In the genomic region with DNA sequence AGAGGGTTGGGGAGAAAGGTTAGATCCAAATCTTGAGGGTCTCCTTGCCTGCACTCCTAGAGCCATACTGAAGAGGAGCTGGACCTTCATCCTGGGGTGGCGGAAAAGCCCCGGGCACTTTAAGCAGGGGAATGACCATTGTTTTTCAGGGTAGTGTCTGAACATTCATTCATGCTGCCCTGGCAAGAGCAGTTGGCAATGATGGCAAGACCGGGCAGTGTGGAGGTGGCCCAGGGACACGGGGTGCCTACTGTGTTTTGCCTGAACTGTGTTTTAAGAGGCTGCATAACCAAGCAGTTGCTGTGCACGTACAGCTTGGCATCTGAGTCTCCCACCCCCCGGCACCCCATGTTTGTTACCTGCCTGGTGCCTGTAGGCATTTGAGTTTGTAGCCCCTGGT, we compare ENCODE assay signal across 19 cellular contexts. TPM values are rescaled to one million over a fixed set of nuclear protein-coding genes. Genes with fewer than 3 reads are reported as not detected.
DNase-seq lines count a peak whose midpoint lies in the region; ATAC-seq, FAIRE-seq and TF ChIP-seq lines count a peak whose summit lies in the region.
"Had no signal": no experiment of that assay in that cellular context is flagged by ENCODE, and none has a peak within 500 bp of the region (broad histone marks: within the 10 kb centered on the region; RNA-seq: fewer than 3 reads in every experiment).

No MANE protein-coding gene starts in this region.

- H3K27me3 ChIP-seq in right lobe of liver: no peaks in the 10 kb centered on the region
- no peaks in the 10 kb centered on the region for H3K27me3 ChIP-seq in HepG2 (ENCODE audit: control insufficient read depth in 1 of 2, insufficient read depth in 2 of 2, low read length in 2 of 2)
- no peaks in the 10 kb centered on the region for H3K27me3 ChIP-seq in left ventricle myocardium inferior (ENCODE audit: low read depth)
- H3K27me3 ChIP-seq: testis had no signal

- no peaks in the 10 kb centered on the region for H3K79me2 ChIP-seq in HepG2 (ENCODE audit: insufficient read depth, low read length)

- H3K9me3 ChIP-seq in right lobe of liver (no peaks in the 10 kb centered on the region), HepG2 (ENCODE audit: low read length) (no peaks in the 10 kb centered on the region), left ventricle myocardium inferior (replicated peaks) (no peaks in the 10 kb centered on the region)
- H3K9me3 ChIP-seq: A549, SK-N-SH, testis had no signal

- peak overlapping the region in 2 of 3 donors; percentile 36 to 68 for H3K27ac ChIP-seq in right lobe of liver
- H3K27ac ChIP-seq in HepG2 (ENCODE audit: extremely low read length, insufficient read depth, low read length): no peak overlapping the region
- peak overlapping the region; percentile 99 for H3K27ac ChIP-seq in left ventricle myocardium inferior (replicated peaks)
- H3K27ac ChIP-seq: A549, KMS-11, testis had no signal

- H3K27ac Mint-ChIP-seq in WTC11: no peak overlapping the region
- H3K27ac Mint-ChIP-seq: activated CD4-positive, alpha-beta T cell treated with anti-CD3 and anti-CD28 coated beads, Interleukin-2, amount 10 ng/mL, durations not matched to agents 7 days and 5 days; activated naive CD8-positive, alpha-beta T cell treated with anti-CD3 and anti-CD28 coated beads for 36 hours had no signal

- H3K4me1 ChIP-seq in right lobe of liver (peaks cover 0 to 57% (median 20%) of the 10 kb centered on the region in 4 donors), HepG2 (ENCODE audit: insufficient read depth, low read length) (peaks cover 52% of the 10 kb centered on the region), left ventricle myocardium inferior (peaks cover 100% of the 10 kb centered on the region)

- TF ChIP-seq EP300 in HepG2 (IDR thresholded peaks at IDR 0.05; ENCODE audit: low read depth in 2 of 2, low read length in 2 of 2) (no peak), HepG2 (CRISPR knock-in tag; IDR thresholded peaks at IDR 0.05; ENCODE audit: borderline replicate concordance) (no peak)

- peaks cover 48% of the 10 kb centered on the region for H3K4me1 Mint-ChIP-seq in WTC11

- no peak for TF ChIP-seq POLR2A in right lobe of liver (IDR thresholded peaks at IDR 0.05)
- TF ChIP-seq POLR2A in HepG2 (IDR thresholded peaks at IDR 0.05; ENCODE audit: insufficient read depth in 1 of 2, low read depth in 2 of 2, low read length in 2 of 2): no peak

- in situ Hi-C loops in HepG2 (cut with HindIII; ENCODE audit: extremely low pct_ligation_motif_present, low pct_unique_long_range_greater_than_20kb): no loop called here

- FAIRE-seq in HepG2 (lab: Jason Lieb, UNC): no peak
- FAIRE-seq: A549 had no signal

- no peaks in the 10 kb centered on the region for H3K9me3 Mint-ChIP-seq in WTC11
- H3K9me3 Mint-ChIP-seq: activated CD4-positive, alpha-beta T cell treated with anti-CD3 and anti-CD28 coated beads, Interleukin-2, amount 10 ng/mL, durations not matched to agents 7 days and 5 days; activated naive CD8-positive, alpha-beta T cell treated with anti-CD3 and anti-CD28 coated beads for 36 hours had no signal

- intact Hi-C loops in right lobe of liver (cut with DNase I): no loop called here
- intact Hi-C loops in HepG2 (cut with micrococcal nuclease; ENCODE audit: unreplicated experiment): no loop called here
- intact Hi-C loops in left ventricle myocardium inferior (cut with micrococcal nuclease): no loop called here
- intact Hi-C loops in sciatic nerve (cut with DNase I): no loop called here

- no peak overlapping the region for H3K9ac ChIP-seq in HepG2 (ENCODE audit: insufficient read depth, low read depth, low read length)
- H3K9ac ChIP-seq: KMS-11, SK-N-SH had no signal

- H3K4me3 ChIP-seq in right lobe of liver (no peak overlapping the region), HepG2 (replicated peaks in 1 of 3; ENCODE audit: insufficient read depth in 1 of 3, low read depth in 2 of 3, low read length in 3 of 3) (no peak overlapping the region), left ventricle myocardium inferior (no peak overlapping the region)
- H3K4me3 ChIP-seq: A549, testis had no signal

- H2AFZ ChIP-seq in HepG2 (ENCODE audit: low read length): no peak overlapping the region

- CTCF ChIA-PET in HepG2 (lab: Yijun Ruan, JAX; ENCODE audit: low intra/inter-chr PET ratio, low total read pairs) (no interaction called here), WTC11 (lab: Charles Lee) (interaction anchor here (0.8 to 1.4 kb wide), 2 partner anchors 14 to 190 kb away, joined by 3 read pairs; partner anchors contain the start of gene TPCN1)

- no TSS peak for BruUV-seq in HepG2 (replicated peaks; lab: Mats Ljungman, UMichigan)

- ATAC-seq in right lobe of liver (peak in 1 of 4 donors; percentile 14), HepG2 (no peak), sciatic nerve (no peak), WTC11 (no peak)
- ATAC-seq: A549, left colon, PC-3 had no signal

- H4K20me1 ChIP-seq in HepG2 (ENCODE audit: insufficient read depth, low read length): no peaks in the 10 kb centered on the region

- POLR2A ChIA-PET in HepG2 (lab: Yijun Ruan, JAX) (interaction anchor here (1.0 to 3.7 kb wide), 2 partner anchors 10 to 14 kb away, joined by 3 to 17 read pairs; partner anchors contain the start of gene TPCN1), WTC11 (lab: Charles Lee) (no interaction called here)

- TF ChIP-seq CTCF in right lobe of liver (IDR thresholded peaks at IDR 0.05) (no peak), HepG2 (CRISPR knock-in tag; IDR thresholded peaks at IDR 0.05) (no peak), left ventricle myocardium inferior (IDR thresholded peaks at IDR 0.05; ENCODE audit: borderline replicate concordance) (no peak), WTC11 (IDR thresholded peaks at IDR 0.05) (no peak)

- no peak overlapping the region for H3K4me2 ChIP-seq in HepG2 (ENCODE audit: low read depth, low read length)
- H3K4me2 ChIP-seq: A549, KMS-11, SK-N-SH had no signal

- no peaks in the 10 kb centered on the region for H3K27me3 Mint-ChIP-seq in WTC11 (ENCODE audit: low read depth)
- H3K27me3 Mint-ChIP-seq: activated CD4-positive, alpha-beta T cell treated with anti-CD3 and anti-CD28 coated beads, Interleukin-2, amount 10 ng/mL, durations not matched to agents 7 days and 5 days; activated naive CD8-positive, alpha-beta T cell treated with anti-CD3 and anti-CD28 coated beads for 36 hours had no signal

- H3K36me3 ChIP-seq in right lobe of liver (peaks cover 0 to 31% (median 12%) of the 10 kb centered on the region in 4 donors), HepG2 (replicated peaks in 1 of 2; ENCODE audit: control insufficient read depth in 1 of 2, insufficient read depth in 2 of 2, low read length in 2 of 2) (peaks cover 7 to 11% of the 10 kb centered on the region in 2 experiments; a peak in 4 of 5 replicates), left ventricle myocardium inferior (peaks cover 52% of the 10 kb centered on the region)

- no peak overlapping the region for H3K4me3 Mint-ChIP-seq in WTC11
- H3K4me3 Mint-ChIP-seq: activated CD4-positive, alpha-beta T cell treated with anti-CD3 and anti-CD28 coated beads, Interleukin-2, amount 10 ng/mL, durations not matched to agents 7 days and 5 days; activated naive CD8-positive, alpha-beta T cell treated with anti-CD3 and anti-CD28 coated beads for 36 hours had no signal

- WGBS in right lobe of liver (ENCODE audit: insufficient coverage, low coverage, low lambda C conversion rate, missing lambda C conversion rate): 75% methylated on average over 2 of the region's 6 CpGs
- 96% methylated on average over 4 of the region's 6 CpGs for WGBS in HepG2 (ENCODE audit: low lambda C conversion rate)

- TF ChIP-seq RAD21 in HepG2 (CRISPR knock-in tag; IDR thresholded peaks at IDR 0.05): no peak

- DNase-seq in right lobe of liver (peak in 1 of 3 donors; percentile 49), HepG2 (ENCODE audit: low spot score) (no peak), left ventricle myocardium inferior (no peak), sciatic nerve (ENCODE audit: low spot score) (peak; percentile 28), retina (no peak), WTC11 (ENCODE audit: low spot score) (no peak), NCI-H1694 treated with DMSO at 0.1 percent for 48 hours (lab: John Stamatoyannopoulos, UW) (no peak)
- no peak for DNase-seq in stimulated activated naive CD4-positive, alpha-beta T cell (lab: John Stamatoyannopoulos, UW)
- DNase-seq: activated CD4-positive, alpha-beta T cell treated with anti-CD3 and anti-CD28 coated beads, Interleukin-2, amount 10 ng/mL, durations not matched to agents 7 days and 5 days; activated naive CD8-positive, alpha-beta T cell treated with anti-CD3 and anti-CD28 coated beads for 36 hours; activated T-cell treated with anti-CD3 and anti-CD28 coated beads, Interleukin-2, amount 50 U/mL, for 1 hour; effector memory CD4-positive, alpha-beta T cell; NCI-H1105; PC-3; SK-N-SH; testis had no signal

- peaks cover 39% of the 10 kb centered on the region for H3K36me3 Mint-ChIP-seq in WTC11

RNA-seq across cellular contexts. Expression of gene TPCN1, which starts 14.7 kb away (rescaled TPM):
- total RNA-seq in right lobe of liver (10 to 100 TPM; 18.0 to 34.6 (median 28.3) TPM), HepG2 (2016; rRNA removed; fragmentation: Illumina TruSeq; extraction: Trizol) (3.8 and 8.0 TPM in 2 replicates), left ventricle myocardium inferior (153 TPM), sciatic nerve (90.6 TPM), WTC11 (2021) (29.0 to 32.7 TPM (median 30.7 TPM) in 3 replicates)
- total RNA-seq in HepG2 (2016; cell fraction: cytosol; rRNA removed; fragmentation: Illumina TruSeq; extraction: Trizol; ENCODE audit: low read depth): 4.4 and 4.6 TPM in 2 replicates
- total RNA-seq in HepG2 (2016; cell fraction: insoluble cytoplasmic fraction; rRNA removed; fragmentation: Illumina TruSeq; extraction: Trizol): 3.0 and 10.0 TPM in 2 replicates
- total RNA-seq in HepG2 (2016; cell fraction: membrane; rRNA removed; fragmentation: Illumina TruSeq; extraction: Trizol): 4.2 and 4.5 TPM in 2 replicates
- 12.3 and 15.7 TPM in 2 replicates for total RNA-seq in HepG2 (2016; cell fraction: nucleus; rRNA removed; fragmentation: Illumina TruSeq; extraction: Trizol)
- polyA plus RNA-seq in HepG2 (2011; rRNA removed): 26.8 and 33.5 TPM in 2 replicates
- 10.3 and 10.4 TPM in 2 replicates for polyA plus RNA-seq in HepG2 (2011; cell fraction: cytosol; rRNA removed)
- polyA plus RNA-seq in HepG2 (2011; cell fraction: nucleus; rRNA removed): 183 and 201 TPM in 2 replicates
- 18.0 and 21.8 TPM in 2 replicates for polyA plus RNA-seq in HepG2 (2012)
- polyA plus RNA-seq in HepG2 (2016; cell fraction: cytosol; fragmentation: Illumina TruSeq; extraction: Trizol; ENCODE audit: low read depth): 0.84 and 1.4 TPM in 2 replicates
- polyA plus RNA-seq in HepG2 (2016; cell fraction: insoluble cytoplasmic fraction; fragmentation: Illumina TruSeq; extraction: Trizol; ENCODE audit: low read depth): 3.5 and 4.1 TPM in 2 replicates
- 2.5 and 2.8 TPM in 2 replicates for polyA plus RNA-seq in HepG2 (2016; cell fraction: membrane; fragmentation: Illumina TruSeq; extraction: Trizol; ENCODE audit: low read depth)
- polyA plus RNA-seq in HepG2 (2016; cell fraction: nucleus; fragmentation: Illumina TruSeq; extraction: Trizol; ENCODE audit: insufficient read depth, low read depth): 42.1 and 42.8 TPM in 2 replicates
- polyA minus RNA-seq in HepG2 (2011; rRNA and poly(A)+ RNA removed; ENCODE audit: low replicate concordance): 40.0 and 48.9 TPM in 2 replicates
- 7.3 and 9.8 TPM in 2 replicates for polyA minus RNA-seq in HepG2 (2011; cell fraction: cytosol; rRNA and poly(A)+ RNA removed)
- polyA minus RNA-seq in HepG2 (2011; cell fraction: nucleus; rRNA and poly(A)+ RNA removed): 45.8 and 47.1 TPM in 2 replicates

RNA-seq across cellular contexts. Expression of gene RITA1, which starts 50.5 kb away (rescaled TPM):
- total RNA-seq in right lobe of liver (10 to 100 TPM; 11.1 to 33.0 (median 22.3) TPM), HepG2 (2016; rRNA removed; fragmentation: Illumina TruSeq; extraction: Trizol) (28.1 and 28.9 TPM in 2 replicates), left ventricle myocardium inferior (17.9 TPM), sciatic nerve (7.8 TPM), WTC11 (2021) (26.4 to 29.3 TPM (median 27.1 TPM) in 3 replicates)
- 34.7 and 44.4 TPM in 2 replicates for total RNA-seq in HepG2 (2016; cell fraction: cytosol; rRNA removed; fragmentation: Illumina TruSeq; extraction: Trizol; ENCODE audit: low read depth)
- 25.7 and 31.1 TPM in 2 replicates for total RNA-seq in HepG2 (2016; cell fraction: insoluble cytoplasmic fraction; rRNA removed; fragmentation: Illumina TruSeq; extraction: Trizol)
- total RNA-seq in HepG2 (2016; cell fraction: membrane; rRNA removed; fragmentation: Illumina TruSeq; extraction: Trizol): 58.4 and 67.9 TPM in 2 replicates
- 16.2 and 17.8 TPM in 2 replicates for total RNA-seq in HepG2 (2016; cell fraction: nucleus; rRNA removed; fragmentation: Illumina TruSeq; extraction: Trizol)
- 12.4 and 14.3 TPM in 2 replicates for polyA plus RNA-seq in HepG2 (2011; rRNA removed)
- polyA plus RNA-seq in HepG2 (2011; cell fraction: cytosol; rRNA removed): 13.8 and 16.3 TPM in 2 replicates
- polyA plus RNA-seq in HepG2 (2011; cell fraction: nucleus; rRNA removed): 8.9 and 10.1 TPM in 2 replicates
- polyA plus RNA-seq in HepG2 (2012): 8.6 and 10.6 TPM in 2 replicates
- polyA plus RNA-seq in HepG2 (2016; cell fraction: cytosol; fragmentation: Illumina TruSeq; extraction: Trizol; ENCODE audit: low read depth): 48.9 and 64.2 TPM in 2 replicates
- polyA plus RNA-seq in HepG2 (2016; cell fraction: insoluble cytoplasmic fraction; fragmentation: Illumina TruSeq; extraction: Trizol; ENCODE audit: low read depth): 35.7 and 37.7 TPM in 2 replicates
- polyA plus RNA-seq in HepG2 (2016; cell fraction: membrane; fragmentation: Illumina TruSeq; extraction: Trizol; ENCODE audit: low read depth): 64.3 and 73.8 TPM in 2 replicates
- polyA plus RNA-seq in HepG2 (2016; cell fraction: nucleus; fragmentation: Illumina TruSeq; extraction: Trizol; ENCODE audit: insufficient read depth, low read depth): 21.0 and 24.3 TPM in 2 replicates
- 12.2 and 25.5 TPM in 2 replicates for polyA minus RNA-seq in HepG2 (2011; rRNA and poly(A)+ RNA removed; ENCODE audit: low replicate concordance)
- polyA minus RNA-seq in HepG2 (2011; cell fraction: cytosol; rRNA and poly(A)+ RNA removed): 6.2 and 7.6 TPM in 2 replicates
- 11.1 and 14.5 TPM in 2 replicates for polyA minus RNA-seq in HepG2 (2011; cell fraction: nucleus; rRNA and poly(A)+ RNA removed)

RNA-seq across cellular contexts. Expression of gene DDX54, which starts 50.7 kb away (rescaled TPM):
- total RNA-seq in right lobe of liver (10 to 100 TPM; 22.8 to 43.8 (median 31.1) TPM), HepG2 (2016; rRNA removed; fragmentation: Illumina TruSeq; extraction: Trizol) (45.1 and 59.7 TPM in 2 replicates), left ventricle myocardium inferior (34.7 TPM), sciatic nerve (43.9 TPM), WTC11 (2021) (120 to 151 TPM (median 123 TPM) in 3 replicates)
- total RNA-seq in HepG2 (2016; cell fraction: cytosol; rRNA removed; fragmentation: Illumina TruSeq; extraction: Trizol; ENCODE audit: low read depth): 5.0 and 6.8 TPM in 2 replicates
- 44.2 and 60.5 TPM in 2 replicates for total RNA-seq in HepG2 (2016; cell fraction: insoluble cytoplasmic fraction; rRNA removed; fragmentation: Illumina TruSeq; extraction: Trizol)
- total RNA-seq in HepG2 (2016; cell fraction: membrane; rRNA removed; fragmentation: Illumina TruSeq; extraction: Trizol): 15.7 and 17.4 TPM in 2 replicates
- total RNA-seq in HepG2 (2016; cell fraction: nucleus; rRNA removed; fragmentation: Illumina TruSeq; extraction: Trizol): 30.5 and 38.6 TPM in 2 replicates
- 51.3 and 61.1 TPM in 2 replicates for polyA plus RNA-seq in HepG2 (2011; rRNA removed)
- polyA plus RNA-seq in HepG2 (2011; cell fraction: cytosol; rRNA removed): 33.9 and 54.0 TPM in 2 replicates
- polyA plus RNA-seq in HepG2 (2011; cell fraction: nucleus; rRNA removed): 56.0 and 66.1 TPM in 2 replicates
- polyA plus RNA-seq in HepG2 (2012): 29.2 and 33.1 TPM in 2 replicates
- polyA plus RNA-seq in HepG2 (2016; cell fraction: cytosol; fragmentation: Illumina TruSeq; extraction: Trizol; ENCODE audit: low read depth): 4.2 and 4.5 TPM in 2 replicates
- polyA plus RNA-seq in HepG2 (2016; cell fraction: insoluble cytoplasmic fraction; fragmentation: Illumina TruSeq; extraction: Trizol; ENCODE audit: low read depth): 61.6 and 69.4 TPM in 2 replicates
- polyA plus RNA-seq in HepG2 (2016; cell fraction: membrane; fragmentation: Illumina TruSeq; extraction: Trizol; ENCODE audit: low read depth): 8.9 and 13.8 TPM in 2 replicates
- 93.7 and 96.2 TPM in 2 replicates for polyA plus RNA-seq in HepG2 (2016; cell fraction: nucleus; fragmentation: Illumina TruSeq; extraction: Trizol; ENCODE audit: insufficient read depth, low read depth)
- 67.7 and 93.0 TPM in 2 replicates for polyA minus RNA-seq in HepG2 (2011; rRNA and poly(A)+ RNA removed; ENCODE audit: low replicate concordance)
- 23.5 and 27.4 TPM in 2 replicates for polyA minus RNA-seq in HepG2 (2011; cell fraction: cytosol; rRNA and poly(A)+ RNA removed)
- 26.4 and 35.3 TPM in 2 replicates for polyA minus RNA-seq in HepG2 (2011; cell fraction: nucleus; rRNA and poly(A)+ RNA removed)
